In the genomic region with DNA sequence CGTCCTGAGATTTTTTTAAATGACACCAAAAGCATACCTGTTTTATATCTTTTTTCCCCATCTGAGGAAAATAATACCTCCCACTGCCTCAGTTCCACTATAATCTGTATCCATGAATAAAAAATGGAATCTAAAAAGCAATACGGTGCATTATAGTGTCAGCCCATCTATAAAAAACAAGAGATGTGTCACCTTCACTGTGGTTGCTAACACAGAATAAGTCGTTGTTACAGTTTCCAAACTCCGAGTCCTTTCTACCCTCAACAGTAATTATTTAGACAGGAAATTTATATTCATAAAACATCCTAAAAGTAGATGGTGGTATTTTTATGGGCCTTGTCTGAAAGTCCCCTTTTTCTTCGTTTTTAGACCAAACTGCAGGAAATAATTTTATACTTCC, we compare ENCODE assay signal across 1 cellular context.
TF ChIP-seq lines count a peak whose summit lies in the region.

No MANE protein-coding gene starts in this region.

TF ChIP-seq in endothelial cell of umbilical vein, 7 proteins besides CTCF, POLR2A, EP300 and RAD21:
- TF ChIP-seq GATA2 (IDR thresholded peaks at IDR 0.05; ENCODE audit: insufficient read depth, insufficient read length, low read depth, low read length) (no peak), EZH2 (IDR thresholded peaks at IDR 0.05; ENCODE audit: borderline replicate concordance, low read depth, low read length, severe bottlenecking) (no peak), FOS (IDR thresholded peaks at IDR 0.05; ENCODE audit: borderline replicate concordance, insufficient read depth, low read length) (no peak), JUN (IDR thresholded peaks at IDR 0.05; ENCODE audit: borderline replicate concordance, insufficient read depth, insufficient read length, low read depth) (no peak)
